In the genomic region with DNA sequence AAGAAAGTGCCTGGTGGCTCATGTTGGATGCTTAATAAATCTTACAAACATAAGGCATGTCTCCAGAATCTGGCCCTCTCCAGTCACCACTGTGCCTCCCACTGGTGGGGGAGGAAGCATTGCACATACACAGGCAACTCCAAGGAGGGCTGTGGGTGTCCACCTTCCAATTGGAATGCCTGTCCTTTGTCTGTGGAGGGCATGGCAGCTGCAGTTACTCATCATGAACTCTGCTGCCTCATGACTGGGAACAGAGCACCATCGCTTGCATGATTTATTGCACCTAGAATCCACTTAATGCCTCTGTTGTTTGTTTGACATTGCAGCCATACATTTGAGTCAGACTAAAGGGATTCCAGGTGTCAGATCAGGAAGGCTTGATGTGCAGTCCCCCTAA, we compare ENCODE assay signal across 14 cellular contexts.
DNase-seq lines count a peak whose midpoint lies in the region; ATAC-seq and TF ChIP-seq lines count a peak whose summit lies in the region.
"Had no signal": no experiment of that assay in that cellular context is flagged by ENCODE, and none has a peak within 500 bp of the region (broad histone marks: within the 10 kb centered on the region; RNA-seq: fewer than 3 reads in every experiment).

No MANE protein-coding gene starts in this region.

- H3K36me3 Mint-ChIP-seq in activated naive CD4-positive, alpha-beta T cell treated with anti-CD3 and anti-CD28 coated beads, Interleukin-2, amount 50 U/mL, for 72 hours, result no peaks in the 10 kb centered on the region

- no peaks in the 10 kb centered on the region for H3K36me3 ChIP-seq in psoas muscle (ENCODE audit: insufficient read depth in 1 of 2, low read depth in 1 of 2)
- H3K36me3 ChIP-seq: stomach had no signal

- no peak for TF ChIP-seq CTCF in psoas muscle (IDR thresholded peaks at IDR 0.05)

- peaks cover 13% of the 10 kb centered on the region for H3K4me1 ChIP-seq in psoas muscle

- intact Hi-C loops in psoas muscle (cut with DNase I), result loop anchor here in 1 of 2 donors (5.0 kb wide), 1 partner anchor 158 kb away; no protein-coding TSS in a partner anchor

- 45 to 46% (median 45%) methylated on average over 1 of the region's 1 CpG for WGBS in psoas muscle, 3 donors

- H3K27ac ChIP-seq in caudate nucleus (ENCODE audit: low read depth, low read length) (peak overlapping the region; percentile 34), psoas muscle (peak overlapping the region; percentile 51)
- H3K27ac ChIP-seq: stomach had no signal

- no peak overlapping the region for H3K27ac Mint-ChIP-seq in activated naive CD4-positive, alpha-beta T cell treated with anti-CD3 and anti-CD28 coated beads, Interleukin-2, amount 50 U/mL, for 72 hours
- H3K27ac Mint-ChIP-seq: T-helper 17 cell had no signal

- peak; percentile 66 to 91 (median 85) for ATAC-seq in psoas muscle
- no peak for ATAC-seq in activated naive CD4-positive, alpha-beta T cell treated with anti-CD3 and anti-CD28 coated beads, Interleukin-2, amount 50 U/mL, for 72 hours
- ATAC-seq in HG03378 (IDR thresholded peaks at IDR 0.05; ENCODE audit: unreplicated experiment), result no peak
- ATAC-seq in HG03196 (IDR thresholded peaks at IDR 0.05; ENCODE audit: unreplicated experiment), result no peak
- ATAC-seq: left lobe of liver had no signal

- no peaks in the 10 kb centered on the region for H3K9me3 Mint-ChIP-seq in activated naive CD4-positive, alpha-beta T cell treated with anti-CD3 and anti-CD28 coated beads, Interleukin-2, amount 50 U/mL, for 72 hours

- DNase-seq in DMS53 treated with DMSO at 0.1 percent for 48 hours (lab: John Stamatoyannopoulos, UW; ENCODE audit: unreplicated experiment) (peak; percentile 58), NCI-H146 treated with DMSO at 0.1 percent for 48 hours (lab: John Stamatoyannopoulos, UW; ENCODE audit: unreplicated experiment) (peak; percentile 64), caudate nucleus (lab: John Stamatoyannopoulos, UW) (peak in 2 of 61 donors; percentile 11 to 48), psoas muscle (no peak), NCI-H2081 treated with DMSO at 0.1 percent for 48 hours (lab: John Stamatoyannopoulos, UW) (no peak)
- no peak for DNase-seq in activated naive CD4-positive, alpha-beta T cell treated with anti-CD3 and anti-CD28 coated beads, Interleukin-2, amount 50 U/mL, for 72 hours (ENCODE audit: low spot score in 2 of 2)
- DNase-seq: activated T-cell treated with anti-CD3 and anti-CD28 coated beads, Interleukin-2, amount 50 U/mL, for 48 hours; MM.1S; stomach; T-helper 17 cell had no signal

- H3K27me3 ChIP-seq in psoas muscle (ENCODE audit: insufficient read depth in 3 of 3, low read length in 2 of 3), result no peaks in the 10 kb centered on the region
- H3K27me3 ChIP-seq: stomach had no signal

- H3K4me3 ChIP-seq in psoas muscle, result no peak overlapping the region
- H3K4me3 ChIP-seq: skin epidermis, stomach had no signal

- no peaks in the 10 kb centered on the region for H3K9me3 ChIP-seq in psoas muscle
- H3K9me3 ChIP-seq: stomach had no signal

Comparison
In these comparisons a context has a peak if more than half of its experiments do, and no peak if none do; other contexts are left out.
1. DNase-seq: peak in DMS53 treated with DMSO at 0.1 percent for 48 hours (single experiment) and NCI-H146 treated with DMSO at 0.1 percent for 48 hours (single experiment); none in psoas muscle (0 of 2), activated naive CD4-positive, alpha-beta T cell treated with anti-CD3 and anti-CD28 coated beads, Interleukin-2, amount 50 U/mL, for 72 hours (0 of 2) and NCI-H2081 treated with DMSO at 0.1 percent for 48 hours (single experiment).
2. ATAC-seq: peak in psoas muscle (4 of 4); none in activated naive CD4-positive, alpha-beta T cell treated with anti-CD3 and anti-CD28 coated beads, Interleukin-2, amount 50 U/mL, for 72 hours (0 of 2), HG03378 (single experiment) and HG03196 (single experiment).